15 cellular contexts compared by ENCODE assay signal in the genomic region with DNA sequence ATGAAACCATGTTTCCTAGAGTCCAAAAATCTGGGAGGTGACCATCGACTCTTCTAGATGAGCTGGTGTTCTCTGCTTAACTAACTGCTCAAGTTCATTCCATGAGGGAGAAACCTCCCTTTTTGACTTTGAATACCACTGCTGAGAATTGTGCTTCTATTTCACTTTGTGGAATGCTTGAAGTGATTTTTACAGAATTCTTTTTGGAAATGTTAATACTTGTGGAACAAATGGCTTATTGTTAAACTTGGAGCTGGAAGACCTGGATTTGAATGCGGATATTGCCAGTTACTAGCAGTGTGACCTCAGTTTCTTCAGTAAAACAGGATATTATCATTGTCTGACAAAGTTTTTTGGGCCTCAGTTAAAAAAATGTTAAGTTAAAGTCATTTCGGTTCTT. TPM values are rescaled to one million over a fixed set of nuclear protein-coding genes. Genes with fewer than 3 reads are reported as not detected.
DNase-seq lines count a peak whose midpoint lies in the region; ATAC-seq, FAIRE-seq and TF ChIP-seq lines count a peak whose summit lies in the region.
"Had no signal": no experiment of that assay in that cellular context is flagged by ENCODE, and none has a peak within 500 bp of the region (broad histone marks: within the 10 kb centered on the region; RNA-seq: fewer than 3 reads in every experiment).

No MANE protein-coding gene starts in this region.

- no peak for FAIRE-seq in RCC 7860 (lab: Jason Lieb, UNC)
- FAIRE-seq: G401.6, GM12892 had no signal

- H3K27ac ChIP-seq in GM23338 (ENCODE audit: low read depth) (peak overlapping the region; percentile 65), stomach (no peak overlapping the region)

- POLR2A ChIA-PET in WTC11 (lab: Charles Lee), result no interaction called here

- H3K36me3 ChIP-seq in GM23338 (ENCODE audit: insufficient read depth) (no peaks in the 10 kb centered on the region), stomach (no peaks in the 10 kb centered on the region)

- H3K4me1 Mint-ChIP-seq in GM23338 (peaks cover 13% of the 10 kb centered on the region), WTC11 (peaks cover 29% of the 10 kb centered on the region)
- H3K4me1 Mint-ChIP-seq: CD4-positive, alpha-beta memory T cell had no signal

- H3K27me3 Mint-ChIP-seq in GM23338 (ENCODE audit: insufficient read depth, low read depth, poor library complexity), result no peaks in the 10 kb centered on the region
- H3K27me3 Mint-ChIP-seq in WTC11 (ENCODE audit: low read depth), result no peaks in the 10 kb centered on the region

- intact Hi-C loops in stomach (cut with DNase I; ENCODE audit: low total_unique reads), result no loop called here

- no peaks in the 10 kb centered on the region for H3K9me3 ChIP-seq in stomach
- H3K9me3 ChIP-seq: Caco-2 had no signal

- TF ChIP-seq POLR2A in stomach (IDR thresholded peaks at IDR 0.05), result no peak

- ATAC-seq in GM23338 (no peak), WTC11 (no peak)
- ATAC-seq: HCT116 had no signal

- H3K36me3 Mint-ChIP-seq in GM23338 (ENCODE audit: low read depth), result no peaks in the 10 kb centered on the region; the same call in 2 of the 3 replicates
- peaks cover 5% of the 10 kb centered on the region; the same call in 1 of the 2 replicates for H3K36me3 Mint-ChIP-seq in WTC11
- H3K36me3 Mint-ChIP-seq: CD4-positive, alpha-beta memory T cell had no signal

- TF ChIP-seq CTCF in GM23338 (conservative IDR thresholded peaks at IDR 0.05; ENCODE audit: low read depth in 2 of 2) (no peak), WTC11 (IDR thresholded peaks at IDR 0.05) (no peak), stomach (IDR thresholded peaks at IDR 0.05) (no peak)

- H3K9me3 Mint-ChIP-seq in GM23338, result peaks cover 3% of the 10 kb centered on the region; the same call in 1 of the 3 replicates
- H3K9me3 Mint-ChIP-seq in WTC11, result peaks cover 12% of the 10 kb centered on the region

- H3K27ac Mint-ChIP-seq in GM23338 (no peak overlapping the region), WTC11 (0 out of 2 replicates have a peak overlapping the region, but pooled peaks have one; percentile 24)
- H3K27ac Mint-ChIP-seq: CD4-positive, alpha-beta memory T cell had no signal

- DNase-seq in GM23338 (ENCODE audit: low spot score) (no peak), WTC11 (ENCODE audit: low spot score) (no peak), medulla oblongata (ENCODE audit: extremely low spot score) (peak; percentile 5), RCC 7860 (ENCODE audit: low spot score) (no peak), stomach (no peak), pons (ENCODE audit: low spot score) (no peak)
- DNase-seq: C1 segment of cervical spinal cord; Caco-2; CD4-positive, alpha-beta memory T cell; DMS153; DND-41; H9 had no signal

- H3K4me3 Mint-ChIP-seq in GM23338 (no peak overlapping the region), WTC11 (no peak overlapping the region)
- H3K4me3 Mint-ChIP-seq: CD4-positive, alpha-beta memory T cell; H9 had no signal

- no peaks in the 10 kb centered on the region for H4K20me1 ChIP-seq in GM23338 (replicated peaks; ENCODE audit: insufficient read depth)

- H3K27me3 ChIP-seq in GM23338 (ENCODE audit: insufficient read depth) (no peaks in the 10 kb centered on the region), stomach (no peaks in the 10 kb centered on the region)

- H3F3A ChIP-seq in GM23338 (replicated peaks; ENCODE audit: low read depth), result no peaks in the 10 kb centered on the region

- H3K4me1 ChIP-seq in GM23338 (ENCODE audit: insufficient read depth), result peaks cover 26% of the 10 kb centered on the region
- no peaks in the 10 kb centered on the region for H3K4me1 ChIP-seq in stomach
- H3K4me1 ChIP-seq: Caco-2 had no signal

- H3K79me2 ChIP-seq in GM23338 (replicated peaks; ENCODE audit: insufficient read depth), result no peaks in the 10 kb centered on the region

- CTCF ChIA-PET in WTC11 (lab: Charles Lee), result interaction anchor here (1.0 kb wide), 1 partner anchor 36 kb away, joined by 4 read pairs; the partner anchor contains the start of gene APP

- H3K4me3 ChIP-seq in GM23338 (no peak overlapping the region), stomach (no peak overlapping the region)

- no peak for TF ChIP-seq EP300 in stomach (IDR thresholded peaks at IDR 0.05)

- H3K4me2 ChIP-seq in GM23338, result peak overlapping the region; percentile 39

- 81 to 95% (median 90%) methylated on average over 3 of the region's 3 CpGs for WGBS in stomach, 5 donors

- H2AFZ ChIP-seq in GM23338, result peak overlapping the region; percentile 39

- H3K9me2 ChIP-seq in GM23338 (ENCODE audit: insufficient read depth), result peaks cover 4% of the 10 kb centered on the region

TF ChIP-seq in GM23338, 12 proteins besides CTCF, POLR2A, EP300 and RAD21 (continues in another document):
- TF ChIP-seq EZH2phosphoT487 (IDR thresholded peaks at IDR 0.05; ENCODE audit: unreplicated experiment), result no peak
- no peak for TF ChIP-seq STAT1 (IDR thresholded peaks at IDR 0.05; ENCODE audit: unreplicated experiment)
- no peak for TF ChIP-seq ZNF114 (CRISPR knock-in tag; IDR thresholded peaks at IDR 0.05)

TF ChIP-seq in WTC11, 78 proteins besides CTCF, POLR2A, EP300 and RAD21:
- TF ChIP-seq PRRX2 (CRISPR knock-in tag; IDR thresholded peaks at IDR 0.05), result no peak

RNA-seq across cellular contexts. Expression of gene APP, which starts 36.5 kb away (rescaled TPM):
- total RNA-seq in GM23338 (2014; rRNA removed; shearing (Covaris generic)), result 383 and 444 TPM in 2 replicates
- polyA plus RNA-seq in GM23338 (2016; fragmentation: Nextera tagmentation; extraction: Ambion mirVana), result 59.8 and 69.4 TPM in 2 replicates
- 560 to 657 TPM (median 656 TPM) in 3 replicates for total RNA-seq in WTC11 (2021)
- total RNA-seq in stomach, result 100 to 1,000 TPM; 190 to 408 (median 266) TPM
- 10 to 100 TPM; 41.2 to 84.1 (median 74.2) TPM for polyA plus RNA-seq in stomach
